2 cellular contexts compared by ENCODE assay signal in the genomic region with DNA sequence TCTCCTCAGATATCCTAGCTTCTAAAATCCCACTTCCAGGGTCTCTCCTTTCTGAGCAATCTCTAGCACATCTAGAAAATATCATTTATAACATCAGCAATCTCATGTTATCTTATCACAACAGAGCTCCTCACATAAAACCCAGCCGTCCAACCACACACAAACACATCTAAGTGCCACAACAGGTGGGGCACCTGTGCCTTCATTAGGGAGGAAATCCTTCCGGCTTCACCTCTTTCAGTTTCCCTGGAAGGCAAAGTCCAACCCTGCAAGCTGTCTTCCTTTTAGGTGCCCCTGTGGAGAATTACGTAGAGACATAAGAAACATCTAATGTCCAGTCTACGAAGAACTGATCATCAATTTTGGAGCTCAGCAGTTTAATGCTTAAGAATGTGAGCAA.
TF ChIP-seq lines count a peak whose summit lies in the region.

No MANE protein-coding gene starts in this region.

TF ChIP-seq in SK-N-SH, 30 proteins besides CTCF, POLR2A, EP300 and RAD21 (continued from another document):
- TF ChIP-seq USF1 (IDR thresholded peaks at IDR 0.05; ENCODE audit: borderline replicate concordance, low read depth) (no peak), CHD2 (IDR thresholded peaks at IDR 0.05; ENCODE audit: low read length, partially characterized antibody) (no peak), POLR2AphosphoS5 (IDR thresholded peaks at IDR 0.05; ENCODE audit: low read depth, low read length) (no peak), ELF1 (IDR thresholded peaks at IDR 0.05) (no peak), JUND (IDR thresholded peaks at IDR 0.05) (no peak), SIN3A (IDR thresholded peaks at IDR 0.05; ENCODE audit: borderline replicate concordance, low read depth, low read length) (no peak)
- TF ChIP-seq, protein P1, sequence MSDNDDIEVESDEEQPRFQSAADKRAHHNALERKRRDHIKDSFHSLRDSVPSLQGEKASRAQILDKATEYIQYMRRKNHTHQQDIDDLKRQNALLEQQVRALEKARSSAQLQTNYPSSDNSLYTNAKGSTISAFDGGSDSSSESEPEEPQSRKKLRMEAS (IDR thresholded peaks at IDR 0.05; ENCODE audit: low read depth): no peak
- TF ChIP-seq, protein P2, sequence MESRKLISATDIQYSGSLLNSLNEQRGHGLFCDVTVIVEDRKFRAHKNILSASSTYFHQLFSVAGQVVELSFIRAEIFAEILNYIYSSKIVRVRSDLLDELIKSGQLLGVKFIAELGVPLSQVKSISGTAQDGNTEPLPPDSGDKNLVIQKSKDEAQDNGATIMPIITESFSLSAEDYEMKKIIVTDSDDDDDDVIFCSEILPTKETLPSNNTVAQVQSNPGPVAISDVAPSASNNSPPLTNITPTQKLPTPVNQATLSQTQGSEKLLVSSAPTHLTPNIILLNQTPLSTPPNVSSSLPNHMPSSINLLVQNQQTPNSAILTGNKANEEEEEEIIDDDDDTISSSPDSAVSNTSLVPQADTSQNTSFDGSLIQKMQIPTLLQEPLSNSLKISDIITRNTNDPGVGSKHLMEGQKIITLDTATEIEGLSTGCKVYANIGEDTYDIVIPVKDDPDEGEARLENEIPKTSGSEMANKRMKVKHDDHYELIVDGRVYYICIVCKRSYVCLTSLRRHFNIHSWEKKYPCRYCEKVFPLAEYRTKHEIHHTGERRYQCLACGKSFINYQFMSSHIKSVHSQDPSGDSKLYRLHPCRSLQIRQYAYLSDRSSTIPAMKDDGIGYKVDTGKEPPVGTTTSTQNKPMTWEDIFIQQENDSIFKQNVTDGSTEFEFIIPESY (IDR thresholded peaks at IDR 0.05; ENCODE audit: borderline replicate concordance, low read depth): no peak
- TF ChIP-seq, protein P3, sequence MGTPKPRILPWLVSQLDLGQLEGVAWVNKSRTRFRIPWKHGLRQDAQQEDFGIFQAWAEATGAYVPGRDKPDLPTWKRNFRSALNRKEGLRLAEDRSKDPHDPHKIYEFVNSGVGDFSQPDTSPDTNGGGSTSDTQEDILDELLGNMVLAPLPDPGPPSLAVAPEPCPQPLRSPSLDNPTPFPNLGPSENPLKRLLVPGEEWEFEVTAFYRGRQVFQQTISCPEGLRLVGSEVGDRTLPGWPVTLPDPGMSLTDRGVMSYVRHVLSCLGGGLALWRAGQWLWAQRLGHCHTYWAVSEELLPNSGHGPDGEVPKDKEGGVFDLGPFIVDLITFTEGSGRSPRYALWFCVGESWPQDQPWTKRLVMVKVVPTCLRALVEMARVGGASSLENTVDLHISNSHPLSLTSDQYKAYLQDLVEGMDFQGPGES (IDR thresholded peaks at IDR 0.05; ENCODE audit: low read depth, low read length): no peak

TF ChIP-seq in SK-N-SH treated with all-trans-retinoic acid at 6 μM for 48 hours, 23 proteins besides CTCF, POLR2A, EP300 and RAD21 (continued from another document):
- TF ChIP-seq CSRNP3 (CRISPR knock-in tag; IDR thresholded peaks at IDR 0.05) (no peak), ZNF565 (CRISPR knock-in tag; conservative IDR thresholded peaks at IDR 0.05; ENCODE audit: low read depth) (no peak), ZFP3 (CRISPR knock-in tag; IDR thresholded peaks at IDR 0.05) (no peak), ZNF8 (CRISPR knock-in tag; IDR thresholded peaks at IDR 0.05) (no peak)
